Comparison of ENCODE assay signal across 9 cellular contexts in genomic region chr3:43769471-43770425, GRCh38.
DNase-seq lines count a peak whose midpoint lies in the region; ATAC-seq, FAIRE-seq and TF ChIP-seq lines count a peak whose summit lies in the region.
"Had no signal": no experiment of that assay in that cellular context is flagged by ENCODE, and none has a peak within 500 bp of the region (broad histone marks: within the 10 kb centered on the region; RNA-seq: fewer than 3 reads in every experiment).

No MANE protein-coding gene starts in this region.

- no peaks in the 10 kb centered on the region for H3K36me3 Mint-ChIP-seq in CD8-positive, alpha-beta T cell

- no peaks in the 10 kb centered on the region for H3K36me3 ChIP-seq in CD8-positive, alpha-beta T cell (ENCODE audit: insufficient read depth, low read length)
- no peaks in the 10 kb centered on the region for H3K36me3 ChIP-seq in bronchial epithelial cell (ENCODE audit: control insufficient read depth, insufficient read depth, low read length)
- H3K36me3 ChIP-seq in iPS-20b (ENCODE audit: insufficient read depth, low read depth, low read length): no peaks in the 10 kb centered on the region

- no peak for FAIRE-seq in bronchial epithelial cell (lab: Jason Lieb, UNC)
- FAIRE-seq: colon had no signal

- intact Hi-C loops in CD8-positive, alpha-beta T cell (cut with DNase I, micrococcal nuclease): loop anchor here (1.0 to 2.0 kb wide), 2 partner anchors 429 kb away; no protein-coding TSS in a partner anchor

- POLR2A ChIA-PET in CD8-positive, alpha-beta T cell (lab: Charles Lee): interaction anchor here (0.5 kb wide), 1 partner anchor 157 kb away, joined by 3 read pairs; no protein-coding TSS in a partner anchor

- H3K4me3 Mint-ChIP-seq in CD8-positive, alpha-beta T cell: peak overlapping the region; percentile 1

- peak overlapping the region; percentile 27; the same call in 1 of the 2 replicates for H3K9ac ChIP-seq in iPS-20b (ENCODE audit: low read depth, low read length)

- no peak overlapping the region for H3K27ac Mint-ChIP-seq in CD8-positive, alpha-beta T cell

- H3K27me3 ChIP-seq in CD8-positive, alpha-beta T cell (ENCODE audit: insufficient read depth, low read length): no peaks in the 10 kb centered on the region
- H3K27me3 ChIP-seq in bronchial epithelial cell (ENCODE audit: control insufficient read depth, insufficient read depth, low read length) (peaks cover 1% of the 10 kb centered on the region), iPS-20b (ENCODE audit: insufficient read depth, low read length) (0 out of 2 replicates have a peak, but pooled peaks cover 4% of the 10 kb centered on the region)

- H3K9me3 ChIP-seq in CD8-positive, alpha-beta T cell (ENCODE audit: low read length): no peaks in the 10 kb centered on the region
- H3K9me3 ChIP-seq in iPS-20b (ENCODE audit: insufficient read depth, low read depth, low read length): no peaks in the 10 kb centered on the region

- peaks cover 22% of the 10 kb centered on the region for H3K4me1 Mint-ChIP-seq in CD8-positive, alpha-beta T cell (ENCODE audit: low read depth)

- H3K4me1 ChIP-seq in CD8-positive, alpha-beta T cell (ENCODE audit: insufficient read depth, low read length): peaks cover 8% of the 10 kb centered on the region
- no peaks in the 10 kb centered on the region for H3K4me1 ChIP-seq in iPS-20b (ENCODE audit: insufficient read depth, low read length)

- H3K4me3 ChIP-seq in CD8-positive, alpha-beta T cell (ENCODE audit: low read depth, low read length): no peak overlapping the region
- H3K4me3 ChIP-seq in WI38 (ENCODE audit: low read depth, low read length) (peak overlapping the region; percentile 46), bronchial epithelial cell (ENCODE audit: low read depth, low read length) (peak overlapping the region; percentile 17), iPS-20b (ENCODE audit: low read length) (peak overlapping the region; percentile 53; the same call in 1 of the 2 replicates), skin epidermis (peak overlapping the region in 5 of 7 experiments; percentile 9 to 33 (median 25))

- peak; percentile 67 for ATAC-seq in CD8-positive, alpha-beta T cell
- ATAC-seq in HG03139 (IDR thresholded peaks at IDR 0.05; ENCODE audit: unreplicated experiment): no peak

- peak; percentile 56 to 86 (median 68) for DNase-seq in CD8-positive, alpha-beta T cell
- DNase-seq in HCEC 1CT (peak; percentile 98), NCI-H2171 (lab: John Stamatoyannopoulos, UW) (peak; percentile 81), bronchial epithelial cell (ENCODE audit: low read depth) (peak; percentile 94)

- CTCF ChIA-PET in CD8-positive, alpha-beta T cell (lab: Charles Lee): interaction anchor here (0.8 to 1.9 kb wide), 13 partner anchors 9 to 228 kb away, joined by 3 to 11 read pairs (median 3); no protein-coding TSS in a partner anchor

- H3K27me3 Mint-ChIP-seq in CD8-positive, alpha-beta T cell (ENCODE audit: low read depth): peaks cover 9% of the 10 kb centered on the region

- no peaks in the 10 kb centered on the region for H3K9me3 Mint-ChIP-seq in CD8-positive, alpha-beta T cell

- no peak overlapping the region for H3K27ac ChIP-seq in CD8-positive, alpha-beta T cell (ENCODE audit: low read depth, low read length)
- H3K27ac ChIP-seq in iPS-20b (ENCODE audit: low read length) (no peak overlapping the region), skin epidermis (peak overlapping the region in 18 of 21 experiments; percentile 15 to 83 (median 66))

- TF ChIP-seq CTCF in CD8-positive, alpha-beta T cell (IDR thresholded peaks at IDR 0.05): peak; percentile 81
- peak; percentile 77 for TF ChIP-seq CTCF in WI38 (IDR thresholded peaks at IDR 0.05; ENCODE audit: low read depth, low read length)
- TF ChIP-seq CTCF in bronchial epithelial cell (IDR thresholded peaks at IDR 0.05; ENCODE audit: insufficient read depth, low read length, severe bottlenecking): peak; percentile 98

Comparison
In these comparisons a context has a peak if more than half of its experiments do, and no peak if none do; other contexts are left out.
1. H3K27ac ChIP-seq: peak in skin epidermis (18 of 21); none in CD8-positive, alpha-beta T cell (single experiment) and iPS-20b (single experiment).
2. Peak in every context shown above with its lines, with median percentiles within 50 percentile points of each other: DNase-seq and CTCF ChIP-seq.